8 cellular contexts compared by ENCODE assay signal in genomic region chr11:65900125-65900898, GRCh38. TPM values are rescaled to one million over a fixed set of nuclear protein-coding genes. Genes with fewer than 3 reads are reported as not detected.
DNase-seq lines count a peak whose midpoint lies in the region; ATAC-seq and TF ChIP-seq lines count a peak whose summit lies in the region.

Gene FOSL1, minus strand, starts transcription at chr11:65900388. Its CDS starts 49 bp downstream, at chr11:65900339.

- H2BK15ac ChIP-seq in mesendoderm (replicated peaks; ENCODE audit: low read depth): no peak within 1 kb of the TSS

- no CpG with 5 or more reads among the region's 80 CpGs for WGBS in mesendoderm (ENCODE audit: extremely low coverage, insufficient coverage, low lambda C conversion rate)

- peak within 1 kb of the TSS; percentile 48 for H3K4me2 ChIP-seq in mesendoderm (ENCODE audit: low read length)

- H3K27ac Mint-ChIP-seq in effector memory CD8-positive, alpha-beta T cell: peak within 1 kb of the TSS; percentile 16 to 77

- H2BK5ac ChIP-seq in mesendoderm (ENCODE audit: low read length): no peak within 1 kb of the TSS

- no peaks in the 10 kb centered on the region for H3K36me3 ChIP-seq in mesendoderm (ENCODE audit: control insufficient read depth, insufficient read depth, low read length)

- H3K56ac ChIP-seq in mesendoderm (ENCODE audit: low read length): peak within 1 kb of the TSS; percentile 76

- no peak within 1 kb of the TSS for H4K5ac ChIP-seq in mesendoderm (ENCODE audit: low read length)

- H3K4me1 ChIP-seq in mesendoderm (ENCODE audit: control insufficient read depth, low read depth, low read length): no peaks in the 10 kb centered on the region

- no peak within 1 kb of the TSS for H3K4ac ChIP-seq in mesendoderm (ENCODE audit: low read depth, low read length)

- H3K23ac ChIP-seq in mesendoderm (ENCODE audit: low read length): peak within 1 kb of the TSS; percentile 1

- CTCF ChIA-PET in AG04449 (lab: Yijun Ruan, JAX): interaction anchor here (1.5 to 18.8 kb wide), 4 partner anchors 10 to 88 kb away, joined by 4 to 394 read pairs (median 6); partner anchors contain the start of genes CCDC85B and FIBP
- CTCF ChIA-PET in activated CD8-positive, alpha-beta memory T cell treated with anti-CD3 and anti-CD28 coated beads for 36 hours (lab: Charles Lee): interaction anchor here (1.0 to 8.1 kb wide), 5 partner anchors 13 to 120 kb away, joined by 3 to 95 read pairs (median 4); partner anchors contain the start of genes C11orf68, CCDC85B and FIBP

- no peak within 1 kb of the TSS for H2BK120ac ChIP-seq in mesendoderm (ENCODE audit: low read depth, low read length)

- no peaks in the 10 kb centered on the region for H3K79me1 ChIP-seq in mesendoderm (ENCODE audit: low read length)

- no peaks in the 10 kb centered on the region for H3K9me3 Mint-ChIP-seq in effector memory CD8-positive, alpha-beta T cell

- H3K4me3 ChIP-seq in AG04449 (ENCODE audit: low read depth, low read length) (peak within 1 kb of the TSS; percentile 98), mesendoderm (ENCODE audit: low read length) (no peak within 1 kb of the TSS)

- no peak for TF ChIP-seq CTCF in AG04449 (IDR thresholded peaks at IDR 0.05; ENCODE audit: insufficient read depth, low read length, missing control alignments)

- H3K27ac ChIP-seq in mesendoderm (ENCODE audit: low read depth, low read length): peak within 1 kb of the TSS; percentile 37

- peaks cover 10 to 14% of the 10 kb centered on the region in 2 donors for H3K4me1 Mint-ChIP-seq in effector memory CD8-positive, alpha-beta T cell (ENCODE audit: low read depth in 2 of 2)

- H3K27me3 ChIP-seq in mesendoderm (ENCODE audit: insufficient read depth, low read length, poor library complexity): peaks cover 7% of the 10 kb centered on the region

- H3K9ac ChIP-seq in mesendoderm (ENCODE audit: low read length): peak within 1 kb of the TSS; percentile 56

- peak within 1 kb of the TSS; percentile 55 for H3K18ac ChIP-seq in mesendoderm (ENCODE audit: low read length)

- POLR2A ChIA-PET in AG04449 (lab: Yijun Ruan, JAX): interaction anchor here (0.7 to 7.7 kb wide), 6 partner anchors 10 to 34 kb away, joined by 3 to 136 read pairs (median 7); partner anchors contain the start of genes CCDC85B and FIBP
- POLR2A ChIA-PET in activated CD8-positive, alpha-beta memory T cell treated with anti-CD3 and anti-CD28 coated beads for 36 hours (lab: Charles Lee): interaction anchor here (0.9 to 5.4 kb wide), 7 partner anchors 10 to 102 kb away, joined by 3 to 67 read pairs (median 4); partner anchors contain the start of genes BANF1, CCDC85B, CFL1 and FIBP

- no peak within 1 kb of the TSS for H2AK5ac ChIP-seq in mesendoderm (ENCODE audit: low read length)

- peaks cover 18% of the 10 kb centered on the region for H3K36me3 Mint-ChIP-seq in effector memory CD8-positive, alpha-beta T cell (ENCODE audit: insufficient read depth)

- no peak within 1 kb of the TSS for H4K8ac ChIP-seq in mesendoderm (ENCODE audit: low read depth, low read length)

- no peaks in the 10 kb centered on the region for H3K27me3 Mint-ChIP-seq in effector memory CD8-positive, alpha-beta T cell

- H3K79me2 ChIP-seq in mesendoderm (ENCODE audit: control insufficient read depth, insufficient read depth, low read length): no peaks in the 10 kb centered on the region

- peak; percentile 52 for ATAC-seq in GM18858 (IDR thresholded peaks at IDR 0.05; ENCODE audit: unreplicated experiment)
- peak; percentile 77 for ATAC-seq in HG03066 (IDR thresholded peaks at IDR 0.05; ENCODE audit: low read depth, unreplicated experiment)
- peak; percentile 89 for ATAC-seq in effector memory CD8-positive, alpha-beta T cell (replicated peaks)

- DNase-seq in AG04449 (ENCODE audit: low read depth, low spot score) (peak; percentile 73), NCI-H526 (lab: John Stamatoyannopoulos, UW) (peak; percentile 64 to 93), mesendoderm (peak; percentile 94)
- peak; percentile 87 to 89 (median 89) for DNase-seq in effector memory CD8-positive, alpha-beta T cell
- peak; percentile 88 for DNase-seq in stimulated activated CD8-positive, alpha-beta memory T cell treated with anti-CD3 and anti-CD28 coated beads, Interleukin-12 subunit alpha, Interleukin-12 subunit beta, amount 100 ng/mL, for 24 hours (ENCODE audit: extremely low read depth)

- peak within 1 kb of the TSS; percentile 69 for H3K4me3 Mint-ChIP-seq in effector memory CD8-positive, alpha-beta T cell

RNA-seq across cellular contexts. Expression of gene FOSL1, which starts in this region (rescaled TPM):
- total RNA-seq in activated CD8-positive, alpha-beta memory T cell treated with anti-CD3 and anti-CD28 coated beads for 36 hours: 10 to 100 TPM; 23.0 to 24.7 TPM
- 9.0 TPM for polyA plus RNA-seq in mesendoderm (2013, experiment 1 of 2)
- 9.7 TPM for polyA plus RNA-seq in mesendoderm (2013, experiment 2 of 2)
